12 cellular contexts compared by ENCODE assay signal in genomic region chr11:117795726-117796455, GRCh38. TPM values are rescaled to one million over a fixed set of nuclear protein-coding genes. Genes with fewer than 3 reads are reported as not detected.
A peak's percentile ranks its signal among the peaks of the same experiment; 100 is the strongest.
DNase-seq lines count a peak whose midpoint lies in the region; ATAC-seq, FAIRE-seq and TF ChIP-seq lines count a peak whose summit lies in the region.
"Had no signal": no experiment of that assay in that cellular context is flagged by ENCODE, and none has a peak within 500 bp of the region (broad histone marks: within the 10 kb centered on the region; RNA-seq: fewer than 3 reads in every experiment).

No MANE protein-coding gene starts in this region.

- H3K9ac ChIP-seq in kidney (ENCODE audit: low read length in 2 of 2) (no peak overlapping the region), stomach smooth muscle (ENCODE audit: low read length in 2 of 2) (no peak overlapping the region)
- H3K9ac ChIP-seq: GM23248 had no signal

- H3K27ac ChIP-seq in kidney (ENCODE audit: low read depth in 2 of 2, low read length in 2 of 2) (no peak overlapping the region), stomach smooth muscle (ENCODE audit: low read length) (no peak overlapping the region)
- H3K27ac ChIP-seq: GM23248 had no signal

- intact Hi-C loops in kidney (cut with DNase I): no loop called here

- H3K36me3 ChIP-seq in kidney (ENCODE audit: control insufficient read depth in 1 of 2, insufficient read depth in 2 of 2, low read length in 2 of 2) (no peaks in the 10 kb centered on the region), stomach smooth muscle (ENCODE audit: control insufficient read depth in 2 of 2, insufficient read depth in 2 of 2, low read length in 2 of 2) (no peaks in the 10 kb centered on the region)

- peaks cover 76% of the 10 kb centered on the region for H3K27me3 Mint-ChIP-seq in activated naive CD8-positive, alpha-beta T cell treated with anti-CD3 and anti-CD28 coated beads, Interleukin-2, amount 10 ng/mL, durations not matched to agents 7 days and 5 days

- H3K9me3 Mint-ChIP-seq in activated naive CD8-positive, alpha-beta T cell treated with anti-CD3 and anti-CD28 coated beads, Interleukin-2, amount 10 ng/mL, durations not matched to agents 7 days and 5 days: no peaks in the 10 kb centered on the region
- H3K9me3 Mint-ChIP-seq: activated CD4-positive, alpha-beta memory T cell treated with anti-CD3 and anti-CD28 coated beads, Interleukin-2, amount 10 ng/mL, durations not matched to agents 7 days and 5 days had no signal

- H3K4me1 Mint-ChIP-seq in activated naive CD8-positive, alpha-beta T cell treated with anti-CD3 and anti-CD28 coated beads, Interleukin-2, amount 10 ng/mL, durations not matched to agents 7 days and 5 days: peaks cover 2% of the 10 kb centered on the region

- no peak for FAIRE-seq in kidney (lab: Jason Lieb, UNC)

- DNase-seq in activated T-cell treated with anti-CD3 and anti-CD28 coated beads, Interleukin-2, amount 50 U/mL, for 1 hour: peak; percentile 23
- DNase-seq in activated T-cell treated with anti-CD3 and anti-CD28 coated beads for 4 hours: no peak
- DNase-seq in activated naive CD8-positive, alpha-beta T cell treated with anti-CD3 and anti-CD28 coated beads, Interleukin-2, amount 10 ng/mL, durations not matched to agents 7 days and 5 days: no peak
- peak; percentile 83 for DNase-seq in kidney
- no peak for DNase-seq in HK-2 (ENCODE audit: unreplicated experiment)
- DNase-seq: activated CD4-positive, alpha-beta memory T cell treated with anti-CD3 and anti-CD28 coated beads, Interleukin-2, amount 10 ng/mL, durations not matched to agents 7 days and 5 days; cerebellar nuclear complex; GM23248; kidney glomerular epithelial cell had no signal

- H3K4me3 Mint-ChIP-seq in activated naive CD8-positive, alpha-beta T cell treated with anti-CD3 and anti-CD28 coated beads, Interleukin-2, amount 10 ng/mL, durations not matched to agents 7 days and 5 days: peak overlapping the region; percentile 23
- H3K4me3 Mint-ChIP-seq: activated CD4-positive, alpha-beta memory T cell treated with anti-CD3 and anti-CD28 coated beads, Interleukin-2, amount 10 ng/mL, durations not matched to agents 7 days and 5 days had no signal

- ATAC-seq in activated naive CD8-positive, alpha-beta T cell treated with anti-CD3 and anti-CD28 coated beads, Interleukin-2, amount 10 ng/mL, durations not matched to agents 7 days and 5 days (ENCODE audit: low read depth): no peak
- ATAC-seq in HG03469 (IDR thresholded peaks at IDR 0.05; ENCODE audit: unreplicated experiment): no peak
- no peak for ATAC-seq in HG02588 (IDR thresholded peaks at IDR 0.05; ENCODE audit: unreplicated experiment)

- no peak for TF ChIP-seq CTCF in kidney (IDR thresholded peaks at IDR 0.05; ENCODE audit: borderline replicate concordance, extremely low read depth, insufficient read depth)

- H3K4me3 ChIP-seq in kidney (ENCODE audit: low read length in 2 of 2): peak overlapping the region in 1 of 2 donors; percentile 43
- H3K4me3 ChIP-seq in stomach smooth muscle (ENCODE audit: low read length in 2 of 2): peak overlapping the region; percentile 31 to 64
- H3K4me3 ChIP-seq: GM23248 had no signal

- H3K27ac Mint-ChIP-seq in activated naive CD8-positive, alpha-beta T cell treated with anti-CD3 and anti-CD28 coated beads, Interleukin-2, amount 10 ng/mL, durations not matched to agents 7 days and 5 days: no peak overlapping the region
- H3K27ac Mint-ChIP-seq: activated CD4-positive, alpha-beta memory T cell treated with anti-CD3 and anti-CD28 coated beads, Interleukin-2, amount 10 ng/mL, durations not matched to agents 7 days and 5 days had no signal

- POLR2A ChIA-PET in activated naive CD8-positive, alpha-beta T cell treated with anti-CD3 and anti-CD28 coated beads, Interleukin-2, amount 10 ng/mL, durations not matched to agents 7 days and 5 days (lab: Charles Lee): no interaction called here

- H3K4me1 ChIP-seq in kidney (ENCODE audit: control insufficient read depth in 1 of 2, insufficient read depth in 1 of 2, low read depth in 1 of 2, low read length in 2 of 2) (peaks cover 0 to 11% of the 10 kb centered on the region in 2 donors), stomach smooth muscle (ENCODE audit: control insufficient read depth, insufficient read depth, low read length) (peaks cover 17% of the 10 kb centered on the region)

- no peaks in the 10 kb centered on the region for H3K36me3 Mint-ChIP-seq in activated naive CD8-positive, alpha-beta T cell treated with anti-CD3 and anti-CD28 coated beads, Interleukin-2, amount 10 ng/mL, durations not matched to agents 7 days and 5 days

- H3K27me3 ChIP-seq in stomach smooth muscle (ENCODE audit: control insufficient read depth in 1 of 2, insufficient read depth in 2 of 2, low read length in 2 of 2): peaks cover 26 to 40% of the 10 kb centered on the region in 2 donors

- H3K9me3 ChIP-seq in kidney (ENCODE audit: control insufficient read depth in 1 of 2, low read length in 2 of 2): no peaks in the 10 kb centered on the region
- H3K9me3 ChIP-seq in stomach smooth muscle (ENCODE audit: control insufficient read depth in 2 of 2, low read length in 2 of 2): no peaks in the 10 kb centered on the region

RNA-seq across cellular contexts. Expression of gene DSCAML1, which starts 1.1 kb away (rescaled TPM):
- total RNA-seq in activated naive CD8-positive, alpha-beta T cell treated with anti-CD3 and anti-CD28 coated beads, Interleukin-2, amount 10 ng/mL, durations not matched to agents 7 days and 5 days: 1 to 10 TPM; 1.4 to 3.1 TPM
- 17.3 TPM for total RNA-seq in kidney
- polyA plus RNA-seq in kidney (ENCODE audit: insufficient read depth, low read depth, low replicate concordance): 0.95 TPM
- total RNA-seq: GM23248 had no signal
- polyA plus RNA-seq: GM23248 had no signal

RNA-seq across cellular contexts. Expression of gene FXYD2, which starts 28.7 kb away (rescaled TPM):
- total RNA-seq in activated naive CD8-positive, alpha-beta T cell treated with anti-CD3 and anti-CD28 coated beads, Interleukin-2, amount 10 ng/mL, durations not matched to agents 7 days and 5 days: 10 to 100 TPM; 28.0 to 31.2 TPM
- 2,527 TPM for total RNA-seq in kidney
- 9,664 TPM for polyA plus RNA-seq in kidney (ENCODE audit: insufficient read depth, low read depth, low replicate concordance)
- total RNA-seq: GM23248 had no signal
- polyA plus RNA-seq: GM23248 had no signal

Comparison
In these comparisons a context has a peak if more than half of its experiments do, and no peak if none do; other contexts are left out.
1. DNase-seq: peak in activated T-cell treated with anti-CD3 and anti-CD28 coated beads, Interleukin-2, amount 50 U/mL, for 1 hour (single experiment) and kidney (single experiment); none in activated T-cell treated with anti-CD3 and anti-CD28 coated beads for 4 hours (single experiment), activated naive CD8-positive, alpha-beta T cell treated with anti-CD3 and anti-CD28 coated beads, Interleukin-2, amount 10 ng/mL, durations not matched to agents 7 days and 5 days (single experiment) and HK-2 (single experiment).
2. RNA of gene FXYD2, which starts 28.7 kb away (total RNA-seq): 2,527 TPM in kidney (single experiment); 28.0 to 31.2 TPM in activated naive CD8-positive, alpha-beta T cell treated with anti-CD3 and anti-CD28 coated beads, Interleukin-2, amount 10 ng/mL, durations not matched to agents 7 days and 5 days; every median in the first group is over 10 times any median in the second.